2 cellular contexts compared by ENCODE assay signal in the genomic region with DNA sequence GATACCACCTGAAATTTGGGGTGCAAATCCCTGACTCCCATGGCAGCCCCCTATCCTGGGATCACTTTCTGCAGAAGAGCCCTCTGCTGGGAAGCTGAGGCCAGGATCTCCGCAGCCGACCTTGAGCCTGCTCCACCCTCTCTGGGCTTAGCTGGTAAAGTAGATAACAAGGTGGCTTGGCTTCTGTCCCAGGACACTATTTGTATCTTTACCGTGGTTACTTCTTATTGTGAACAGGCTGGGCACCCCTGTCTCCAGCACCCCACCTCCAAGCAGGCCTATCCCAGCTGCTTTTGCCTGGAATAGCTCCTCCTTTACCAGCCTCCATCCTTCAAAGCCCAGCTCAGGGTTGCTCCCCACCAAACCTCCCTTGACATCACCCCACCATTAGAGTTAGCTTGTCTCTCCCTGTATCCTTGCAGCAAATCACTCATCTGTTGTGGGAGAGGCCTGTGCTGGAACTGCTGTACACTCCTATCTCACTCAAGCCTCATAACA.
TF ChIP-seq lines count a peak whose summit lies in the region.

No MANE protein-coding gene starts in this region.

TF ChIP-seq in IMR-90, 13 proteins besides CTCF, POLR2A, EP300 and RAD21:
- TF ChIP-seq NFE2L2 (IDR thresholded peaks at IDR 0.05; ENCODE audit: low read depth, low read length) (no peak), FOS (IDR thresholded peaks at IDR 0.05; ENCODE audit: low read depth, low read length) (no peak), MXI1 (IDR thresholded peaks at IDR 0.05; ENCODE audit: borderline replicate concordance, low read depth, low read length) (no peak), CHD1 (IDR thresholded peaks at IDR 0.05; ENCODE audit: low read depth, low read length) (no peak)
- TF ChIP-seq, protein P1, sequence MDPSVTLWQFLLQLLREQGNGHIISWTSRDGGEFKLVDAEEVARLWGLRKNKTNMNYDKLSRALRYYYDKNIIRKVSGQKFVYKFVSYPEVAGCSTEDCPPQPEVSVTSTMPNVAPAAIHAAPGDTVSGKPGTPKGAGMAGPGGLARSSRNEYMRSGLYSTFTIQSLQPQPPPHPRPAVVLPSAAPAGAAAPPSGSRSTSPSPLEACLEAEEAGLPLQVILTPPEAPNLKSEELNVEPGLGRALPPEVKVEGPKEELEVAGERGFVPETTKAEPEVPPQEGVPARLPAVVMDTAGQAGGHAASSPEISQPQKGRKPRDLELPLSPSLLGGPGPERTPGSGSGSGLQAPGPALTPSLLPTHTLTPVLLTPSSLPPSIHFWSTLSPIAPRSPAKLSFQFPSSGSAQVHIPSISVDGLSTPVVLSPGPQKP (IDR thresholded peaks at IDR 0.05; ENCODE audit: borderline replicate concordance, low read depth, low read length): no peak

TF ChIP-seq in WTC11, 78 proteins besides CTCF, POLR2A, EP300 and RAD21:
- TF ChIP-seq SP1 (CRISPR knock-in tag; conservative IDR thresholded peaks at IDR 0.05) (no peak), NR1H2 (CRISPR knock-in tag; IDR thresholded peaks at IDR 0.05) (no peak), ZNF423 (CRISPR knock-in tag; IDR thresholded peaks at IDR 0.05) (no peak), FOXP1 (CRISPR knock-in tag; IDR thresholded peaks at IDR 0.05; ENCODE audit: borderline replicate concordance) (no peak), HMGA2 (CRISPR knock-in tag; IDR thresholded peaks at IDR 0.05) (no peak), CREB1 (CRISPR knock-in tag; IDR thresholded peaks at IDR 0.05) (no peak), TP53 (CRISPR knock-in tag; IDR thresholded peaks at IDR 0.05) (no peak), ZNF232 (CRISPR knock-in tag; IDR thresholded peaks at IDR 0.05) (no peak), ZNF219 (CRISPR knock-in tag; IDR thresholded peaks at IDR 0.05; ENCODE audit: borderline replicate concordance) (no peak), FOXK1 (CRISPR knock-in tag; IDR thresholded peaks at IDR 0.05) (no peak), NFE2L1 (CRISPR knock-in tag; IDR thresholded peaks at IDR 0.05) (no peak), ZBTB21 (CRISPR knock-in tag; IDR thresholded peaks at IDR 0.05; ENCODE audit: borderline replicate concordance) (no peak), ZNF671 (CRISPR knock-in tag; IDR thresholded peaks at IDR 0.05) (no peak), E2F4 (CRISPR knock-in tag; IDR thresholded peaks at IDR 0.05; ENCODE audit: borderline replicate concordance, low read depth) (no peak), SMAD3 (CRISPR knock-in tag; IDR thresholded peaks at IDR 0.05; ENCODE audit: borderline replicate concordance) (no peak), ETV6 (CRISPR knock-in tag; IDR thresholded peaks at IDR 0.05) (no peak)
- TF ChIP-seq, protein P2, sequence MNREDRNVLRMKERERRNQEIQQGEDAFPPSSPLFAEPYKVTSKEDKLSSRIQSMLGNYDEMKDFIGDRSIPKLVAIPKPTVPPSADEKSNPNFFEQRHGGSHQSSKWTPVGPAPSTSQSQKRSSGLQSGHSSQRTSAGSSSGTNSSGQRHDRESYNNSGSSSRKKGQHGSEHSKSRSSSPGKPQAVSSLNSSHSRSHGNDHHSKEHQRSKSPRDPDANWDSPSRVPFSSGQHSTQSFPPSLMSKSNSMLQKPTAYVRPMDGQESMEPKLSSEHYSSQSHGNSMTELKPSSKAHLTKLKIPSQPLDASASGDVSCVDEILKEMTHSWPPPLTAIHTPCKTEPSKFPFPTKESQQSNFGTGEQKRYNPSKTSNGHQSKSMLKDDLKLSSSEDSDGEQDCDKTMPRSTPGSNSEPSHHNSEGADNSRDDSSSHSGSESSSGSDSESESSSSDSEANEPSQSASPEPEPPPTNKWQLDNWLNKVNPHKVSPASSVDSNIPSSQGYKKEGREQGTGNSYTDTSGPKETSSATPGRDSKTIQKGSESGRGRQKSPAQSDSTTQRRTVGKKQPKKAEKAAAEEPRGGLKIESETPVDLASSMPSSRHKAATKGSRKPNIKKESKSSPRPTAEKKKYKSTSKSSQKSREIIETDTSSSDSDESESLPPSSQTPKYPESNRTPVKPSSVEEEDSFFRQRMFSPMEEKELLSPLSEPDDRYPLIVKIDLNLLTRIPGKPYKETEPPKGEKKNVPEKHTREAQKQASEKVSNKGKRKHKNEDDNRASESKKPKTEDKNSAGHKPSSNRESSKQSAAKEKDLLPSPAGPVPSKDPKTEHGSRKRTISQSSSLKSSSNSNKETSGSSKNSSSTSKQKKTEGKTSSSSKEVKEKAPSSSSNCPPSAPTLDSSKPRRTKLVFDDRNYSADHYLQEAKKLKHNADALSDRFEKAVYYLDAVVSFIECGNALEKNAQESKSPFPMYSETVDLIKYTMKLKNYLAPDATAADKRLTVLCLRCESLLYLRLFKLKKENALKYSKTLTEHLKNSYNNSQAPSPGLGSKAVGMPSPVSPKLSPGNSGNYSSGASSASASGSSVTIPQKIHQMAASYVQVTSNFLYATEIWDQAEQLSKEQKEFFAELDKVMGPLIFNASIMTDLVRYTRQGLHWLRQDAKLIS (CRISPR knock-in tag; IDR thresholded peaks at IDR 0.05; ENCODE audit: borderline replicate concordance): no peak
- TF ChIP-seq, protein P3, sequence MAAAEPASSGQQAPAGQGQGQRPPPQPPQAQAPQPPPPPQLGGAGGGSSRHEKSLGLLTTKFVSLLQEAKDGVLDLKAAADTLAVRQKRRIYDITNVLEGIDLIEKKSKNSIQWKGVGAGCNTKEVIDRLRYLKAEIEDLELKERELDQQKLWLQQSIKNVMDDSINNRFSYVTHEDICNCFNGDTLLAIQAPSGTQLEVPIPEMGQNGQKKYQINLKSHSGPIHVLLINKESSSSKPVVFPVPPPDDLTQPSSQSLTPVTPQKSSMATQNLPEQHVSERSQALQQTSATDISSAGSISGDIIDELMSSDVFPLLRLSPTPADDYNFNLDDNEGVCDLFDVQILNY (CRISPR knock-in tag; IDR thresholded peaks at IDR 0.05): no peak
- TF ChIP-seq, protein P4, sequence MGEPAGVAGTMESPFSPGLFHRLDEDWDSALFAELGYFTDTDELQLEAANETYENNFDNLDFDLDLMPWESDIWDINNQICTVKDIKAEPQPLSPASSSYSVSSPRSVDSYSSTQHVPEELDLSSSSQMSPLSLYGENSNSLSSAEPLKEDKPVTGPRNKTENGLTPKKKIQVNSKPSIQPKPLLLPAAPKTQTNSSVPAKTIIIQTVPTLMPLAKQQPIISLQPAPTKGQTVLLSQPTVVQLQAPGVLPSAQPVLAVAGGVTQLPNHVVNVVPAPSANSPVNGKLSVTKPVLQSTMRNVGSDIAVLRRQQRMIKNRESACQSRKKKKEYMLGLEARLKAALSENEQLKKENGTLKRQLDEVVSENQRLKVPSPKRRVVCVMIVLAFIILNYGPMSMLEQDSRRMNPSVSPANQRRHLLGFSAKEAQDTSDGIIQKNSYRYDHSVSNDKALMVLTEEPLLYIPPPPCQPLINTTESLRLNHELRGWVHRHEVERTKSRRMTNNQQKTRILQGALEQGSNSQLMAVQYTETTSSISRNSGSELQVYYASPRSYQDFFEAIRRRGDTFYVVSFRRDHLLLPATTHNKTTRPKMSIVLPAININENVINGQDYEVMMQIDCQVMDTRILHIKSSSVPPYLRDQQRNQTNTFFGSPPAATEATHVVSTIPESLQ (CRISPR knock-in tag; IDR thresholded peaks at IDR 0.05): no peak
- TF ChIP-seq, protein P5, sequence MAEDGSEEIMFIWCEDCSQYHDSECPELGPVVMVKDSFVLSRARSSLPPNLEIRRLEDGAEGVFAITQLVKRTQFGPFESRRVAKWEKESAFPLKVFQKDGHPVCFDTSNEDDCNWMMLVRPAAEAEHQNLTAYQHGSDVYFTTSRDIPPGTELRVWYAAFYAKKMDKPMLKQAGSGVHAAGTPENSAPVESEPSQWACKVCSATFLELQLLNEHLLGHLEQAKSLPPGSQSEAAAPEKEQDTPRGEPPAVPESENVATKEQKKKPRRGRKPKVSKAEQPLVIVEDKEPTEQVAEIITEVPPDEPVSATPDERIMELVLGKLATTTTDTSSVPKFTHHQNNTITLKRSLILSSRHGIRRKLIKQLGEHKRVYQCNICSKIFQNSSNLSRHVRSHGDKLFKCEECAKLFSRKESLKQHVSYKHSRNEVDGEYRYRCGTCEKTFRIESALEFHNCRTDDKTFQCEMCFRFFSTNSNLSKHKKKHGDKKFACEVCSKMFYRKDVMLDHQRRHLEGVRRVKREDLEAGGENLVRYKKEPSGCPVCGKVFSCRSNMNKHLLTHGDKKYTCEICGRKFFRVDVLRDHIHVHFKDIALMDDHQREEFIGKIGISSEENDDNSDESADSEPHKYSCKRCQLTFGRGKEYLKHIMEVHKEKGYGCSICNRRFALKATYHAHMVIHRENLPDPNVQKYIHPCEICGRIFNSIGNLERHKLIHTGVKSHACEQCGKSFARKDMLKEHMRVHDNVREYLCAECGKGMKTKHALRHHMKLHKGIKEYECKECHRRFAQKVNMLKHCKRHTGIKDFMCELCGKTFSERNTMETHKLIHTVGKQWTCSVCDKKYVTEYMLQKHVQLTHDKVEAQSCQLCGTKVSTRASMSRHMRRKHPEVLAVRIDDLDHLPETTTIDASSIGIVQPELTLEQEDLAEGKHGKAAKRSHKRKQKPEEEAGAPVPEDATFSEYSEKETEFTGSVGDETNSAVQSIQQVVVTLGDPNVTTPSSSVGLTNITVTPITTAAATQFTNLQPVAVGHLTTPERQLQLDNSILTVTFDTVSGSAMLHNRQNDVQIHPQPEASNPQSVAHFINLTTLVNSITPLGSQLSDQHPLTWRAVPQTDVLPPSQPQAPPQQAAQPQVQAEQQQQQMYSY (CRISPR knock-in tag; IDR thresholded peaks at IDR 0.05): no peak
